ENCODE assay signal across 24 cellular contexts in the genomic region with DNA sequence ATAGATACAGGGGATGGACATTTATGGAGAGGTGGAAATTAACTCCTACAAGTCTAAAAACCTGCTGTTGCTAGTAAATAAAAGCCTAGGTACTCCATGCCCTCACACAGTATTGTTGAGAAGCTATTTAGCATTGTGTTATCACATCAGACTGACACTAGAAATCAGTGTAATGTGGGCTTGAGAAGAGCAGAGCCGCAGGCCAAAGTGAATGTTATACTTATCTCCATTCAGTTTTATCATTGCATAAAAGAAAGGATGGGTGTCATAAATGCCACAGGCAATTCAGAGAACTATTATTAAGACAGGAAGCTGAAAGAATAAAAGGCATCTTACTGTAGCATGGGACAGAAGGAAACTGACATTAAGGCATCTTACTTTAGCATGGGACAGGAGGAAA. TPM values are rescaled to one million over a fixed set of nuclear protein-coding genes. Genes with fewer than 3 reads are reported as not detected.
"Had no signal": no experiment of that assay in that cellular context is flagged by ENCODE, and none has a peak within 500 bp of the region (broad histone marks: within the 10 kb centered on the region; RNA-seq: fewer than 3 reads in every experiment).

No MANE protein-coding gene starts in this region.

- DNase-seq: activated B cell treated with CpG ODN at 0.5 μM for 24 hours; activated CD4-positive, alpha-beta T cell treated with anti-CD3 and anti-CD28 coated beads for 36 hours; activated CD4-positive, alpha-beta T cell treated with anti-CD3 and anti-CD28 coated beads, Interleukin-2, amount 50 U/mL, for 4 hours; activated naive CD4-positive, alpha-beta T cell treated with Interleukin-2 at 50 U/mL for 16 hours; activated naive CD8-positive, alpha-beta T cell treated with anti-CD3 and anti-CD28 coated beads, Interleukin-2, amount 10 ng/mL, durations not matched to agents 7 days and 5 days; activated T-cell treated with anti-CD3 and anti-CD28 coated beads, Interleukin-2, amount 50 U/mL, for 1 hour; amygdala; dermis blood vessel endothelial cell; effector memory CD4-positive, alpha-beta T cell; foreskin keratinocyte; kidney; lower lobe of right lung; mesendoderm; mucosa of descending colon; naive B cell; stimulated activated CD4-positive, alpha-beta T cell treated with anti-CD3 and anti-CD28 coated beads, Interleukin-2, amount 100 ng/mL, for 48 hours; stimulated activated CD8-positive, alpha-beta memory T cell treated with anti-CD3 and anti-CD28 coated beads, Interleukin-4, amount 100 ng/mL, for 48 hours; stimulated activated naive B cell treated with anti-CD40 and anti-IgM and Interleukin-4, amounts not matched to agents 10 μg/mL and 1 μg/mL and 100 μg/mL, for 72 hours; T1000; testis; trophoblast cell; uterus had no signal

- H3K4me3 ChIP-seq: lower lobe of right lung, mucosa of descending colon, testis, uterus had no signal

- ATAC-seq: foreskin keratinocyte; lower lobe of right lung; mucosa of descending colon; stimulated activated naive B cell treated with anti-CD40 and anti-IgM and Interleukin-4, amounts not matched to agents 10 μg/mL and 1 μg/mL and 100 μg/mL, for 72 hours had no signal

- H3K36me3 ChIP-seq: lower lobe of right lung, uterus had no signal

- H3K4me1 ChIP-seq: foreskin keratinocyte, testis, uterus had no signal

- H3K27ac ChIP-seq: foreskin keratinocyte, lower lobe of right lung, testis, uterus had no signal

- H3K9me3 ChIP-seq: lower lobe of right lung, mucosa of descending colon, testis, uterus had no signal

- H3K27me3 ChIP-seq: testis, uterus had no signal

RNA-seq across cellular contexts. Expression of a gene that starts 13.7 kb away (rescaled TPM):
- total RNA-seq: activated B cell treated with CpG ODN at 0.5 μM for 24 hours; activated CD4-positive, alpha-beta T cell treated with anti-CD3 and anti-CD28 coated beads for 36 hours; activated naive CD8-positive, alpha-beta T cell treated with anti-CD3 and anti-CD28 coated beads, Interleukin-2, amount 10 ng/mL, durations not matched to agents 7 days and 5 days; activated T-helper 2 cell treated with anti-CD3 and anti-CD28 coated beads, Interferon-gamma antibody, Interleukin-2, Interleukin-4, amounts not matched to agents 10 μg/mL and 5 μg/mL and 100 μg/mL, durations not matched to agents 14 hours and 24 hours and 36 hours; foreskin keratinocyte had no signal
- polyA plus RNA-seq: foreskin keratinocyte had no signal

RNA-seq across cellular contexts. Expression of a gene that starts 29.4 kb away (rescaled TPM):
- total RNA-seq: activated B cell treated with CpG ODN at 0.5 μM for 24 hours; activated naive CD8-positive, alpha-beta T cell treated with anti-CD3 and anti-CD28 coated beads, Interleukin-2, amount 10 ng/mL, durations not matched to agents 7 days and 5 days; activated T-helper 2 cell treated with anti-CD3 and anti-CD28 coated beads, Interferon-gamma antibody, Interleukin-2, Interleukin-4, amounts not matched to agents 10 μg/mL and 5 μg/mL and 100 μg/mL, durations not matched to agents 14 hours and 24 hours and 36 hours; dermis blood vessel endothelial cell; foreskin keratinocyte; renal cortical epithelial cell had no signal
- polyA plus RNA-seq: foreskin keratinocyte had no signal

RNA-seq across cellular contexts. Expression of a gene that starts 42.8 kb away (rescaled TPM):
- total RNA-seq: activated B cell treated with CpG ODN at 0.5 μM for 24 hours; activated CD4-positive, alpha-beta T cell treated with anti-CD3 and anti-CD28 coated beads for 36 hours; activated naive CD8-positive, alpha-beta T cell treated with anti-CD3 and anti-CD28 coated beads, Interleukin-2, amount 10 ng/mL, durations not matched to agents 7 days and 5 days; activated T-helper 2 cell treated with anti-CD3 and anti-CD28 coated beads, Interferon-gamma antibody, Interleukin-2, Interleukin-4, amounts not matched to agents 10 μg/mL and 5 μg/mL and 100 μg/mL, durations not matched to agents 14 hours and 24 hours and 36 hours; foreskin keratinocyte; lower lobe of right lung had no signal
- polyA plus RNA-seq: foreskin keratinocyte had no signal
